ENCODE assay signal across 25 cellular contexts in the genomic region with DNA sequence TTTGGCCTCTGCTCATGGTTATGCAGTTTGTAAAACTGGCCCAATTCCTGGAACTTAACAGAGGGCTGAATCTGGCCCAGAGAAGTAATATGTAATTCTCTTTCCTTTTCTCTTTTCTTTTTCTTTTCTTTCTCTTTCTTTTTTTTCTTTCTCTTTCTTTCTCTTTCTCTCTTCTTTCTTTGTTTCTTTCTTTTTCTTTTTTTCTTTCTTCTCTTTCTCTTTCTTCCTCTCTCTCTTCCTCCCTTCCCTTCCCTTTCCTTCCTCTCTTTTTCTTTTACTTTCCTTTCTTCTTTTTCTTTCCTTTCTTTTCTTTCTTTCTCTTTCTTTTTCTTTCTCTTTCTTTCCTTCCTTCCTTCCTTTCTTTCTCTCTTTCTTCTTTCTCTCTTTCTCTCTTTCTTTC.
"Had no signal": no experiment of that assay in that cellular context is flagged by ENCODE, and none has a peak within 500 bp of the region (broad histone marks: within the 10 kb centered on the region; RNA-seq: fewer than 3 reads in every experiment).

No MANE protein-coding gene starts in this region.

- H3K27ac Mint-ChIP-seq: IgD-negative memory B cell; T-cell; T-helper 1 cell treated with Interleukin-12 subunit alpha and Interleukin-12 subunit beta and Interleukin-4 antibody, amounts not matched to agents 30 μg/mL and 1 μg/mL, for 36 hours had no signal

- H3K9ac ChIP-seq: SK-N-SH had no signal

- ATAC-seq: Panc1, PC-3, T-cell had no signal

- H3K4me2 ChIP-seq: SK-N-SH had no signal

- DNase-seq: KBM-7; NCI-H1092; NCI-H1105 treated with DMSO at 0.1 percent for 48 hours; NCI-H1417 treated with DMSO at 0.1 percent for 48 hours; NCI-H146; NCI-H1694 treated with DMSO at 0.1 percent for 48 hours; NCI-H1930; NCI-H2081; NCI-H2107; NCI-H226; NCI-H446; NCI-H510A; NCI-H524 treated with DMSO at 0.1 percent for 48 hours; NCI-H69; NCI-H774; NK-92 treated with Interleukin-12 subunit alpha and Interleukin-12 subunit beta, amount 100 ng/mL, for 24 hours; PC-3; SHP77; SK-N-SH; SW 1271; T-cell had no signal

- H3K4me1 Mint-ChIP-seq: IgD-negative memory B cell, T-cell had no signal

- H3K27me3 Mint-ChIP-seq: IgD-negative memory B cell, T-cell had no signal

- H3K27ac ChIP-seq: RWPE1 had no signal

- H3K9me3 ChIP-seq: SK-N-SH had no signal

- H3K4me3 Mint-ChIP-seq: IgD-negative memory B cell; T-cell; T-helper 1 cell treated with Interleukin-12 subunit alpha and Interleukin-12 subunit beta and Interleukin-4 antibody, amounts not matched to agents 30 μg/mL and 1 μg/mL, for 36 hours had no signal

- H3K36me3 Mint-ChIP-seq: IgD-negative memory B cell, T-cell had no signal
